Comparison of ENCODE assay signal across 14 cellular contexts in genomic region chr5:140718266-140718592, GRCh38. TPM values are rescaled to one million over a fixed set of nuclear protein-coding genes. Genes with fewer than 3 reads are reported as not detected.
DNase-seq lines count a peak whose midpoint lies in the region; ATAC-seq and TF ChIP-seq lines count a peak whose summit lies in the region.
"Had no signal": no experiment of that assay in that cellular context is flagged by ENCODE, and none has a peak within 500 bp of the region (broad histone marks: within the 10 kb centered on the region; RNA-seq: fewer than 3 reads in every experiment).

No MANE protein-coding gene starts in this region.

- H4K20me1 ChIP-seq in GM23338 (replicated peaks; ENCODE audit: insufficient read depth): no peaks in the 10 kb centered on the region

- H3K4me3 Mint-ChIP-seq in GM23338: no peak overlapping the region
- no peak overlapping the region for H3K4me3 Mint-ChIP-seq in WTC11
- H3K4me3 Mint-ChIP-seq: activated CD4-positive, alpha-beta T cell treated with anti-CD3 and anti-CD28 coated beads, Interleukin-2, amount 10 ng/mL, durations not matched to agents 7 days and 5 days; memory B cell had no signal

- H3K9me3 Mint-ChIP-seq in GM23338 (peaks cover 4% of the 10 kb centered on the region; the same call in 1 of the 3 replicates), WTC11 (peaks cover 4% of the 10 kb centered on the region)
- H3K9me3 Mint-ChIP-seq: activated CD4-positive, alpha-beta T cell treated with anti-CD3 and anti-CD28 coated beads, Interleukin-2, amount 10 ng/mL, durations not matched to agents 7 days and 5 days; memory B cell had no signal

- no peak for ATAC-seq in GM23338
- no peak for ATAC-seq in HG03135 (IDR thresholded peaks at IDR 0.05; ENCODE audit: unreplicated experiment)
- no peak for ATAC-seq in GM19328 (IDR thresholded peaks at IDR 0.05; ENCODE audit: unreplicated experiment)
- no peak for ATAC-seq in WTC11

- no peak for TF ChIP-seq POLR2A in adrenal gland (IDR thresholded peaks at IDR 0.05)

- H3K9me3 ChIP-seq in adrenal gland (replicated peaks in 1 of 3): no peaks in the 10 kb centered on the region
- H3K9me3 ChIP-seq in mesodermal cell (ENCODE audit: control insufficient read depth, low read length): no peaks in the 10 kb centered on the region
- H3K9me3 ChIP-seq: gastrocnemius medialis had no signal

- DNase-seq in GM23338 (ENCODE audit: low spot score) (no peak), adrenal gland (no peak), WTC11 (ENCODE audit: low spot score) (no peak)
- no peak for DNase-seq in effector CD8-positive, alpha-beta T cell (lab: John Stamatoyannopoulos, UW)
- DNase-seq: activated CD4-positive, alpha-beta T cell treated with anti-CD3 and anti-CD28 coated beads, Interleukin-2, amount 10 ng/mL, durations not matched to agents 7 days and 5 days; effector memory CD4-positive, alpha-beta T cell; gastrocnemius medialis; NCI-H1048; NCI-H510A had no signal

- H3K27me3 Mint-ChIP-seq in GM23338 (ENCODE audit: insufficient read depth, low read depth, poor library complexity): no peaks in the 10 kb centered on the region
- H3K27me3 Mint-ChIP-seq in WTC11 (ENCODE audit: low read depth): no peaks in the 10 kb centered on the region; the same call in 1 of the 2 replicates

- intact Hi-C loops in adrenal gland (cut with DNase I): loop anchor here in 1 of 2 donors (10.0 kb wide), 1 partner anchor 353 kb away; the partner anchor contains the start of gene SLC4A9

- CTCF ChIA-PET in WTC11 (lab: Charles Lee): interaction anchor here (0.5 to 2.6 kb wide), 3 partner anchors 172 to 360 kb away, joined by 3 to 6 read pairs (median 5); partner anchors contain the start of gene EIF4EBP3

- H3K4me1 ChIP-seq in ACC112 (ENCODE audit: control insufficient read depth, insufficient read depth, low read length, unreplicated experiment) (no peaks in the 10 kb centered on the region), GM23338 (ENCODE audit: insufficient read depth) (no peaks in the 10 kb centered on the region), adrenal gland (replicated peaks in 1 of 2) (no peaks in the 10 kb centered on the region), mesodermal cell (ENCODE audit: control insufficient read depth, insufficient read depth, low read length, poor library complexity, severe bottlenecking) (no peaks in the 10 kb centered on the region)
- H3K4me1 ChIP-seq: gastrocnemius medialis had no signal

- no peak overlapping the region for H2AFZ ChIP-seq in ACC112 (ENCODE audit: low read length, unreplicated experiment)
- H2AFZ ChIP-seq in GM23338: peak overlapping the region; percentile 92

- H3K36me3 Mint-ChIP-seq in GM23338 (ENCODE audit: low read depth): no peaks in the 10 kb centered on the region
- H3K36me3 Mint-ChIP-seq in WTC11: no peaks in the 10 kb centered on the region
- H3K36me3 Mint-ChIP-seq: memory B cell had no signal

- H3K36me3 ChIP-seq in ACC112 (ENCODE audit: insufficient read depth, low read length) (no peaks in the 10 kb centered on the region), GM23338 (ENCODE audit: insufficient read depth) (no peaks in the 10 kb centered on the region), adrenal gland (replicated peaks in 1 of 2) (no peaks in the 10 kb centered on the region), mesodermal cell (ENCODE audit: control insufficient read depth, insufficient read depth, low read length) (no peaks in the 10 kb centered on the region)
- H3K36me3 ChIP-seq: gastrocnemius medialis had no signal

- H3K79me2 ChIP-seq in ACC112 (ENCODE audit: control insufficient read depth, insufficient read depth, low read length, unreplicated experiment) (no peaks in the 10 kb centered on the region), GM23338 (replicated peaks; ENCODE audit: insufficient read depth) (no peaks in the 10 kb centered on the region)

- H3F3A ChIP-seq in GM23338 (replicated peaks; ENCODE audit: low read depth): no peaks in the 10 kb centered on the region

- H3K27ac Mint-ChIP-seq in GM23338: no peak overlapping the region
- H3K27ac Mint-ChIP-seq in WTC11: no peak overlapping the region
- H3K27ac Mint-ChIP-seq: activated CD4-positive, alpha-beta T cell treated with anti-CD3 and anti-CD28 coated beads, Interleukin-2, amount 10 ng/mL, durations not matched to agents 7 days and 5 days; memory B cell had no signal

- H3K27me3 ChIP-seq in ACC112 (ENCODE audit: insufficient read depth, low read length) (no peaks in the 10 kb centered on the region), GM23338 (ENCODE audit: insufficient read depth) (no peaks in the 10 kb centered on the region), adrenal gland (no peaks in the 10 kb centered on the region)
- H3K27me3 ChIP-seq: gastrocnemius medialis had no signal

- H3K4me1 Mint-ChIP-seq in GM23338 (no peaks in the 10 kb centered on the region), WTC11 (no peaks in the 10 kb centered on the region)

- TF ChIP-seq CTCF in GM23338 (conservative IDR thresholded peaks at IDR 0.05; ENCODE audit: low read depth in 2 of 2) (no peak), adrenal gland (IDR thresholded peaks at IDR 0.05) (no peak), WTC11 (IDR thresholded peaks at IDR 0.05) (no peak)

- peak overlapping the region; percentile 53 for H3K27ac ChIP-seq in ACC112 (ENCODE audit: low read depth, low read length)
- H3K27ac ChIP-seq in GM23338 (ENCODE audit: low read depth): no peak overlapping the region
- peak overlapping the region; percentile 10 to 85 (median 72) for H3K27ac ChIP-seq in adrenal gland
- H3K27ac ChIP-seq in mesodermal cell (ENCODE audit: low read depth, low read length, severe bottlenecking): peak overlapping the region; percentile 13
- H3K27ac ChIP-seq: gastrocnemius medialis had no signal

- no peak overlapping the region for H3K4me2 ChIP-seq in GM23338

- POLR2A ChIA-PET in WTC11 (lab: Charles Lee): no interaction called here

- H3K9me2 ChIP-seq in GM23338 (ENCODE audit: insufficient read depth): no peaks in the 10 kb centered on the region

- 49 to 69% (median 60%) methylated on average over 7 of the region's 7 CpGs for WGBS in adrenal gland, 4 donors
- 81 to 100% methylated on average over 1 to 5 of the region's 7 CpGs for WGBS in mesodermal cell (ENCODE audit: insufficient coverage in 2 of 2), 2 experiments

- H3K4me3 ChIP-seq in ACC112 (ENCODE audit: low read depth, low read length) (no peak overlapping the region), GM23338 (no peak overlapping the region), adrenal gland (peak overlapping the region in 2 of 4 donors; percentile 37 to 38), mesodermal cell (ENCODE audit: extremely low read depth, insufficient read depth, low read length, poor library complexity, severe bottlenecking) (no peak overlapping the region)
- H3K4me3 ChIP-seq: gastrocnemius medialis had no signal

TF ChIP-seq in GM23338, 12 proteins besides CTCF, POLR2A, EP300 and RAD21 (continues in another document):
- TF ChIP-seq EZH2phosphoT487 (IDR thresholded peaks at IDR 0.05; ENCODE audit: unreplicated experiment): no peak
- TF ChIP-seq NANOG (IDR thresholded peaks at IDR 0.05; ENCODE audit: borderline replicate concordance): no peak
- no peak for TF ChIP-seq POLR2AphosphoS5 (IDR thresholded peaks at IDR 0.05; ENCODE audit: low read depth)
- TF ChIP-seq ZNF114 (CRISPR knock-in tag; IDR thresholded peaks at IDR 0.05): no peak
- TF ChIP-seq ZNF331 (CRISPR knock-in tag; IDR thresholded peaks at IDR 0.05; ENCODE audit: low read depth): no peak

TF ChIP-seq in WTC11, 78 proteins besides CTCF, POLR2A, EP300 and RAD21 (continues in another document):
- TF ChIP-seq ZNF138 (CRISPR knock-in tag; conservative IDR thresholded peaks at IDR 0.05) (no peak), ZNF671 (CRISPR knock-in tag; IDR thresholded peaks at IDR 0.05) (no peak)

RNA-seq across cellular contexts. Expression of gene ZMAT2, which starts 18.0 kb away (rescaled TPM):
- 26.4 and 35.6 TPM in 2 replicates for total RNA-seq in GM23338 (2014; rRNA removed; shearing (Covaris generic))
- polyA plus RNA-seq in GM23338 (2016; fragmentation: Nextera tagmentation; extraction: Ambion mirVana): 45.1 and 50.6 TPM in 2 replicates
- total RNA-seq in adrenal gland: 10 to 100 TPM; 24.6 to 52.4 (median 51.0) TPM
- 100 to 1,000 TPM in 1 of 3 donors, 10 to 100 TPM in 2; 42.1 to 113 (median 82.8) TPM for polyA plus RNA-seq in adrenal gland
- polyA plus RNA-seq in mesodermal cell (2013, experiment 1 of 2): 55.8 TPM
- polyA plus RNA-seq in mesodermal cell (2013, experiment 2 of 2): 57.6 TPM
- 50.3 to 57.2 TPM (median 54.7 TPM) in 3 replicates for total RNA-seq in WTC11 (2021)

RNA-seq across cellular contexts. Expression of gene HARS2, which starts 27.0 kb away (rescaled TPM):
- total RNA-seq in GM23338 (2014; rRNA removed; shearing (Covaris generic)): 21.6 and 29.6 TPM in 2 replicates
- polyA plus RNA-seq in GM23338 (2016; fragmentation: Nextera tagmentation; extraction: Ambion mirVana) (12.7 and 14.4 TPM in 2 replicates), adrenal gland (10 to 100 TPM; 26.0 to 31.0 (median 28.6) TPM)
- total RNA-seq in adrenal gland (10 to 100 TPM; 21.3 to 40.0 (median 32.5) TPM), WTC11 (2021) (26.8 to 28.9 TPM (median 27.7 TPM) in 3 replicates)
- polyA plus RNA-seq in mesodermal cell (2013, experiment 1 of 2): 22.3 TPM
- 21.7 TPM for polyA plus RNA-seq in mesodermal cell (2013, experiment 2 of 2)

RNA-seq across cellular contexts. Expression of gene HARS1, which starts 27.1 kb away (rescaled TPM):
- total RNA-seq in GM23338 (2014; rRNA removed; shearing (Covaris generic)): 57.8 and 58.8 TPM in 2 replicates
- 48.6 and 51.6 TPM in 2 replicates for polyA plus RNA-seq in GM23338 (2016; fragmentation: Nextera tagmentation; extraction: Ambion mirVana)
- total RNA-seq in adrenal gland: 10 to 100 TPM; 36.4 to 68.7 (median 55.6) TPM
- polyA plus RNA-seq in adrenal gland: 100 to 1,000 TPM in 1 of 3 donors, 10 to 100 TPM in 2; 92.3 to 111 (median 94.6) TPM
- 50.3 TPM for polyA plus RNA-seq in mesodermal cell (2013, experiment 1 of 2)
- polyA plus RNA-seq in mesodermal cell (2013, experiment 2 of 2): 45.7 TPM
- total RNA-seq in WTC11 (2021): 51.9 to 55.6 TPM (median 52.5 TPM) in 3 replicates

RNA-seq across cellular contexts. Expression of gene DND1, which starts 44.9 kb away (rescaled TPM):
- total RNA-seq in GM23338 (2014; rRNA removed; shearing (Covaris generic)): 15.5 and 22.0 TPM in 2 replicates
- polyA plus RNA-seq in GM23338 (2016; fragmentation: Nextera tagmentation; extraction: Ambion mirVana): 7.3 and 8.1 TPM in 2 replicates
- 1 to 10 TPM in 1 of 8 donors, under 1 TPM in 7; 0.19 to 3.6 (median 0.39) TPM for total RNA-seq in adrenal gland
- polyA plus RNA-seq in adrenal gland: 1 to 10 TPM in 2 of 3 donors, under 1 TPM in 1; 0.18 to 3.1 (median 2.1) TPM
- 1.5 TPM for polyA plus RNA-seq in mesodermal cell (2013, experiment 1 of 2)
- 1.1 TPM for polyA plus RNA-seq in mesodermal cell (2013, experiment 2 of 2)
- 2.1 to 3.3 TPM (median 2.9 TPM) in 3 replicates for total RNA-seq in WTC11 (2021)

RNA-seq across cellular contexts. Expression of gene WDR55, which starts 53.5 kb away (rescaled TPM):
- total RNA-seq in GM23338 (2014; rRNA removed; shearing (Covaris generic)): 18.0 and 22.7 TPM in 2 replicates
- polyA plus RNA-seq in GM23338 (2016; fragmentation: Nextera tagmentation; extraction: Ambion mirVana) (9.3 and 9.6 TPM in 2 replicates), adrenal gland (10 to 100 TPM; 13.3 to 20.8 (median 13.5) TPM)
- total RNA-seq in adrenal gland (10 to 100 TPM; 14.6 to 20.0 (median 17.4) TPM), WTC11 (2021) (22.1 to 25.3 TPM (median 23.5 TPM) in 3 replicates)
- 18.6 TPM for polyA plus RNA-seq in mesodermal cell (2013, experiment 1 of 2)
- polyA plus RNA-seq in mesodermal cell (2013, experiment 2 of 2): 14.3 TPM
